Comparison of ENCODE assay signal across 8 cellular contexts in genomic region chr3:64530434-64531049, GRCh38.
A peak's percentile ranks its signal among the peaks of the same experiment; 100 is the strongest.
DNase-seq lines count a peak whose midpoint lies in the region; ATAC-seq, FAIRE-seq and TF ChIP-seq lines count a peak whose summit lies in the region.

No MANE protein-coding gene starts in this region.

- intact Hi-C loops in body of pancreas (cut with DNase I) = no loop called here

- TF ChIP-seq CTCF in body of pancreas (IDR thresholded peaks at IDR 0.05) = peak; percentile 14 to 80 (median 70)
- TF ChIP-seq CTCF in suprapubic skin (IDR thresholded peaks at IDR 0.05) = peak; percentile 52 to 63

- FAIRE-seq in GM12891 (lab: Jason Lieb, UNC) = no peak

- H3K9me3 ChIP-seq in body of pancreas = no peaks in the 10 kb centered on the region
- no peaks in the 10 kb centered on the region for H3K9me3 ChIP-seq in suprapubic skin

- H3K4me3 Mint-ChIP-seq in activated T-cell treated with anti-CD3 and anti-CD28 coated beads, Interleukin-2, amount 50 U/mL, for 4 hours = no peak overlapping the region

- 6 to 9% methylated on average over 8 of the region's 8 CpGs for WGBS in body of pancreas, 2 donors
- 21% methylated on average over 8 of the region's 8 CpGs for WGBS in suprapubic skin

- no peak for TF ChIP-seq EP300 in suprapubic skin (IDR thresholded peaks at IDR 0.05)

- H3K36me3 Mint-ChIP-seq in activated T-cell treated with anti-CD3 and anti-CD28 coated beads, Interleukin-2, amount 50 U/mL, for 4 hours (ENCODE audit: insufficient read depth) = no peaks in the 10 kb centered on the region

- ATAC-seq in body of pancreas (peak; percentile 58), HG02973 (IDR thresholded peaks at IDR 0.05; ENCODE audit: unreplicated experiment) (no peak)
- ATAC-seq in activated T-cell treated with anti-CD3 and anti-CD28 coated beads, Interleukin-2, amount 50 U/mL, for 4 hours = no peak

- H3K4me3 ChIP-seq in body of pancreas (no peak overlapping the region), suprapubic skin (no peak overlapping the region)

- no peaks in the 10 kb centered on the region for H3K9me3 Mint-ChIP-seq in activated T-cell treated with anti-CD3 and anti-CD28 coated beads, Interleukin-2, amount 50 U/mL, for 4 hours

- no peaks in the 10 kb centered on the region for H3K36me3 ChIP-seq in body of pancreas (replicated peaks in 1 of 2; ENCODE audit: insufficient read depth in 1 of 2, low read depth in 2 of 2)
- no peaks in the 10 kb centered on the region for H3K36me3 ChIP-seq in suprapubic skin

- H3K27me3 ChIP-seq in body of pancreas = no peaks in the 10 kb centered on the region
- H3K27me3 ChIP-seq in suprapubic skin = no peaks in the 10 kb centered on the region

- H3K27ac ChIP-seq in body of pancreas (no peak overlapping the region), suprapubic skin (no peak overlapping the region)

- H3K4me1 ChIP-seq in body of pancreas (peaks cover 9% of the 10 kb centered on the region), suprapubic skin (peaks cover 6% of the 10 kb centered on the region)

- no peak for TF ChIP-seq POLR2A in GM12891 (IDR thresholded peaks at IDR 0.05; ENCODE audit: low read depth, low read length)
- no peak for TF ChIP-seq POLR2A in body of pancreas (IDR thresholded peaks at IDR 0.05)
- TF ChIP-seq POLR2A in suprapubic skin (IDR thresholded peaks at IDR 0.05) = no peak

- DNase-seq in AML-193 (lab: John Stamatoyannopoulos, UW) (peak; percentile 6 to 30), GM12891 (ENCODE audit: insufficient read length, low spot score) (peak; percentile 9), NCI-H345 treated with DMSO at 0.1 percent for 48 hours (lab: John Stamatoyannopoulos, UW; ENCODE audit: unreplicated experiment) (peak; percentile 0), body of pancreas (peak; percentile 57 to 75 (median 69)), inferior parietal cortex (ENCODE audit: extremely low spot score) (peak; percentile 91), suprapubic skin (ENCODE audit: low spot score in 2 of 2) (peak in 1 of 2 donors; percentile 70)
- no peak for DNase-seq in activated T-cell treated with anti-CD3 and anti-CD28 coated beads, Interleukin-2, amount 50 U/mL, for 4 hours

- H3K4me1 Mint-ChIP-seq in activated T-cell treated with anti-CD3 and anti-CD28 coated beads, Interleukin-2, amount 50 U/mL, for 4 hours (ENCODE audit: low read depth) = no peaks in the 10 kb centered on the region

- H3K27me3 Mint-ChIP-seq in activated T-cell treated with anti-CD3 and anti-CD28 coated beads, Interleukin-2, amount 50 U/mL, for 4 hours (ENCODE audit: low read depth) = peaks cover 6% of the 10 kb centered on the region

TF ChIP-seq in GM12891, 5 proteins besides CTCF, POLR2A, EP300 and RAD21:
- TF ChIP-seq TAF1 (IDR thresholded peaks at IDR 0.05; ENCODE audit: low read depth, low read length) = no peak
- TF ChIP-seq PAX5 (IDR thresholded peaks at IDR 0.05; ENCODE audit: insufficient read depth, low read length, severe bottlenecking) = no peak
- no peak for TF ChIP-seq POU2F2 (IDR thresholded peaks at IDR 0.05; ENCODE audit: low read depth, low read length)
- TF ChIP-seq SPI1 (IDR thresholded peaks at IDR 0.05; ENCODE audit: low read depth, low read length) = no peak
- no peak for TF ChIP-seq POLR2AphosphoS5 (IDR thresholded peaks at IDR 0.05; ENCODE audit: low read depth, low read length)
